In genomic region chr1:150579110-150579954, GRCh38 we compare ENCODE assay signal across 8 cellular contexts. TPM values are rescaled to one million over a fixed set of nuclear protein-coding genes. Genes with fewer than 3 reads are reported as not detected.
DNase-seq lines count a peak whose midpoint lies in the region; ATAC-seq, FAIRE-seq and TF ChIP-seq lines count a peak whose summit lies in the region.

Gene MCL1 (minus strand): TSS chr1:150579610. CDS start chr1:150579530, 80 bp downstream.

- peaks cover 55% of the 10 kb centered on the region for H3K36me3 Mint-ChIP-seq in dendritic cell treated with granulocyte-macrophage colony-stimulating factor and Interleukin-4, amounts not matched to agents 40 ng/mL and 50 ng/mL, for 4 days (ENCODE audit: low read depth)

- H3K27me3 ChIP-seq in HepG2 (ENCODE audit: control insufficient read depth in 1 of 2, insufficient read depth in 2 of 2, low read length in 2 of 2) = no peaks in the 10 kb centered on the region; a peak in 1 of 5 replicates

- 0 out of 2 replicates have a peak, but pooled peaks have one; percentile 6 for TF ChIP-seq CTCF in HepG2 (CRISPR knock-in tag; IDR thresholded peaks at IDR 0.05)

- H3K36me3 ChIP-seq in HepG2 (replicated peaks in 1 of 2; ENCODE audit: control insufficient read depth in 1 of 2, insufficient read depth in 2 of 2, low read length in 2 of 2) = peaks cover 0 to 37% of the 10 kb centered on the region in 2 experiments; a peak in 4 of 5 replicates

- H4K20me1 ChIP-seq in HepG2 (ENCODE audit: insufficient read depth, low read length) = peaks cover 48% of the 10 kb centered on the region

- ATAC-seq in GM19351 (IDR thresholded peaks at IDR 0.05; ENCODE audit: unreplicated experiment) = peak; percentile 86
- ATAC-seq in HG03520 (IDR thresholded peaks at IDR 0.05; ENCODE audit: unreplicated experiment) = peak; percentile 83
- ATAC-seq in HepG2 = peak; percentile 88

- H3K4me1 ChIP-seq in HepG2 (ENCODE audit: insufficient read depth, low read length) = peaks cover 38% of the 10 kb centered on the region

- peaks cover 36% of the 10 kb centered on the region for H3K4me1 Mint-ChIP-seq in dendritic cell treated with granulocyte-macrophage colony-stimulating factor and Interleukin-4, amounts not matched to agents 40 ng/mL and 50 ng/mL, for 4 days (ENCODE audit: low read depth)

- CTCF ChIA-PET in HepG2 (lab: Yijun Ruan, JAX; ENCODE audit: low intra/inter-chr PET ratio, low total read pairs) = interaction anchor here (1.2 kb wide), 1 partner anchor 42 kb away, joined by 5 read pairs; no protein-coding TSS in a partner anchor

- peak within 1 kb of the TSS; percentile 81 for H3K4me2 ChIP-seq in HepG2 (ENCODE audit: low read depth, low read length)

- peak within 1 kb of the TSS; percentile 92 for H3K27ac ChIP-seq in HepG2 (ENCODE audit: extremely low read length, insufficient read depth, low read length)

- peak within 1 kb of the TSS; percentile 93 to 96 (median 94) for H3K4me3 ChIP-seq in HepG2 (replicated peaks in 1 of 3; ENCODE audit: insufficient read depth in 1 of 3, low read depth in 2 of 3, low read length in 3 of 3)

- peak; percentile 95 to 99 for TF ChIP-seq POLR2A in HepG2 (IDR thresholded peaks at IDR 0.05; ENCODE audit: insufficient read depth in 1 of 2, low read depth in 2 of 2, low read length in 2 of 2)

- H3K9me3 ChIP-seq in HepG2 (ENCODE audit: low read length) = no peaks in the 10 kb centered on the region

- peak; percentile 4 for FAIRE-seq in HepG2 (lab: Jason Lieb, UNC)

- no TSS peak for BruUV-seq in HepG2 (replicated peaks; lab: Mats Ljungman, UMichigan)

- peak; percentile 42 to 95 (median 88) for DNase-seq in C1 segment of cervical spinal cord (lab: John Stamatoyannopoulos, UW)
- DNase-seq in NCI-H748 (lab: John Stamatoyannopoulos, UW; ENCODE audit: unreplicated experiment) = peak; percentile 98
- DNase-seq in activated CD4-positive, alpha-beta T cell treated with anti-CD3 and anti-CD28 coated beads, Interleukin-2, amount 50 U/mL, for 4 hours = peak; percentile 75 to 79
- DNase-seq in HepG2 (ENCODE audit: low spot score) = peak; percentile 93
- peak; percentile 74 to 76 for DNase-seq in stimulated activated CD4-positive, alpha-beta T cell treated with anti-CD3 and anti-CD28 coated beads, Interleukin-2, amount 100 ng/mL, for 48 hours

- peak within 1 kb of the TSS; percentile 94 for H3K9ac ChIP-seq in HepG2 (ENCODE audit: insufficient read depth, low read depth, low read length)

- H2AFZ ChIP-seq in HepG2 (ENCODE audit: low read length) = no peak within 1 kb of the TSS

- peak within 1 kb of the TSS; percentile 84 for H3K4me3 Mint-ChIP-seq in dendritic cell treated with granulocyte-macrophage colony-stimulating factor and Interleukin-4, amounts not matched to agents 40 ng/mL and 50 ng/mL, for 4 days

- H3K9me3 Mint-ChIP-seq in dendritic cell treated with granulocyte-macrophage colony-stimulating factor and Interleukin-4, amounts not matched to agents 40 ng/mL and 50 ng/mL, for 4 days = no peaks in the 10 kb centered on the region

- TF ChIP-seq RAD21 in HepG2 (CRISPR knock-in tag; IDR thresholded peaks at IDR 0.05) = peak; percentile 57

- in situ Hi-C loops in HepG2 (cut with HindIII; ENCODE audit: extremely low pct_ligation_motif_present, low pct_unique_long_range_greater_than_20kb) = no loop called here

- intact Hi-C loops in dendritic cell treated with granulocyte-macrophage colony-stimulating factor and Interleukin-4, amounts not matched to agents 40 ng/mL and 50 ng/mL, for 4 days (cut with micrococcal nuclease) = loop anchor here (1.0 to 2.0 kb wide), 3 partner anchors 19 to 41 kb away; no protein-coding TSS in a partner anchor
- intact Hi-C loops in HepG2 (cut with micrococcal nuclease; ENCODE audit: unreplicated experiment) = loop anchor here (2.0 to 5.0 kb wide), 2 partner anchors 33 to 41 kb away; no protein-coding TSS in a partner anchor

- H3K79me2 ChIP-seq in HepG2 (ENCODE audit: insufficient read depth, low read length) = peaks cover 57% of the 10 kb centered on the region

- no peak; a peak in 1 of 4 replicates for TF ChIP-seq EP300 in HepG2 (IDR thresholded peaks at IDR 0.05; ENCODE audit: low read depth in 2 of 2, low read length in 2 of 2)
- no peak for TF ChIP-seq EP300 in HepG2 (CRISPR knock-in tag; IDR thresholded peaks at IDR 0.05; ENCODE audit: borderline replicate concordance)

- no peaks in the 10 kb centered on the region for H3K27me3 Mint-ChIP-seq in dendritic cell treated with granulocyte-macrophage colony-stimulating factor and Interleukin-4, amounts not matched to agents 40 ng/mL and 50 ng/mL, for 4 days

- 3% methylated on average over 14 of the region's 94 CpGs for WGBS in HepG2 (ENCODE audit: low lambda C conversion rate)

- H3K27ac Mint-ChIP-seq in dendritic cell treated with granulocyte-macrophage colony-stimulating factor and Interleukin-4, amounts not matched to agents 40 ng/mL and 50 ng/mL, for 4 days = peak within 1 kb of the TSS; percentile 95

- POLR2A ChIA-PET in HepG2 (lab: Yijun Ruan, JAX) = interaction anchor here (0.7 to 11.9 kb wide), 32 partner anchors 10 to 434 kb away, joined by 3 to 469 read pairs (median 4); partner anchors contain the start of genes ADAMTSL4, ANXA9, CA14 and ENSA

TF ChIP-seq in HepG2, 621 proteins besides CTCF, POLR2A, EP300 and RAD21 (continues in another document):
- TF ChIP-seq ZNF883 (CRISPR knock-in tag; IDR thresholded peaks at IDR 0.05; ENCODE audit: not compliant biosample characterization) (peak; percentile 55), DR1 (CRISPR knock-in tag; IDR thresholded peaks at IDR 0.05) (peak; percentile 94), ZC3H13 (CRISPR knock-in tag; IDR thresholded peaks at IDR 0.05) (peak; percentile 28), MAFF (IDR thresholded peaks at IDR 0.05; ENCODE audit: low read depth, low read length) (no peak), TBX3 (IDR thresholded peaks at IDR 0.05; ENCODE audit: borderline replicate concordance) (0 out of 2 replicates have a peak, but pooled peaks have one; percentile 11), MTF1 (CRISPR knock-in tag; IDR thresholded peaks at IDR 0.05) (peak; percentile 99), ZFP62 (CRISPR knock-in tag; IDR thresholded peaks at IDR 0.05) (no peak), ZNF574 (CRISPR knock-in tag; IDR thresholded peaks at IDR 0.05) (peak; percentile 72), SOX5 (CRISPR knock-in tag; IDR thresholded peaks at IDR 0.05; ENCODE audit: borderline replicate concordance) (peak; percentile 40; the same call in 1 of the 2 replicates), ZBTB42 (CRISPR knock-in tag; IDR thresholded peaks at IDR 0.05) (no peak; the same call in 1 of the 2 replicates), ZNF713 (CRISPR knock-in tag; IDR thresholded peaks at IDR 0.05) (no peak), ZNF550 (CRISPR knock-in tag; IDR thresholded peaks at IDR 0.05; ENCODE audit: borderline replicate concordance) (no peak), KLF16 (CRISPR knock-in tag; IDR thresholded peaks at IDR 0.05) (peak in 1 of 2 experiments; percentile 92; a peak in 2 of 4 replicates), GATA4 (IDR thresholded peaks at IDR 0.05; ENCODE audit: borderline replicate concordance, low read depth) (peak; percentile 84)

RNA-seq across cellular contexts. Expression of gene MCL1, which starts in this region (rescaled TPM):
- total RNA-seq in HepG2 (2016; rRNA removed; fragmentation: Illumina TruSeq; extraction: Trizol) = 113 and 125 TPM in 2 replicates
- 16.3 and 19.0 TPM in 2 replicates for total RNA-seq in HepG2 (2016; cell fraction: cytosol; rRNA removed; fragmentation: Illumina TruSeq; extraction: Trizol; ENCODE audit: low read depth)
- total RNA-seq in HepG2 (2016; cell fraction: insoluble cytoplasmic fraction; rRNA removed; fragmentation: Illumina TruSeq; extraction: Trizol) = 108 and 127 TPM in 2 replicates
- total RNA-seq in HepG2 (2016; cell fraction: membrane; rRNA removed; fragmentation: Illumina TruSeq; extraction: Trizol) = 41.9 and 48.9 TPM in 2 replicates
- 150 and 151 TPM in 2 replicates for total RNA-seq in HepG2 (2016; cell fraction: nucleus; rRNA removed; fragmentation: Illumina TruSeq; extraction: Trizol)
- 69.5 and 70.6 TPM in 2 replicates for polyA plus RNA-seq in HepG2 (2011; rRNA removed)
- polyA plus RNA-seq in HepG2 (2011; cell fraction: cytosol; rRNA removed) = 40.6 and 51.3 TPM in 2 replicates
- polyA plus RNA-seq in HepG2 (2011; cell fraction: nucleus; rRNA removed) = 127 and 138 TPM in 2 replicates
- polyA plus RNA-seq in HepG2 (2012) = 59.5 and 80.1 TPM in 2 replicates
- polyA plus RNA-seq in HepG2 (2016; cell fraction: cytosol; fragmentation: Illumina TruSeq; extraction: Trizol; ENCODE audit: low read depth) = 5.6 and 6.4 TPM in 2 replicates
- 99.4 and 100.0 TPM in 2 replicates for polyA plus RNA-seq in HepG2 (2016; cell fraction: insoluble cytoplasmic fraction; fragmentation: Illumina TruSeq; extraction: Trizol; ENCODE audit: low read depth)
- 21.9 and 23.4 TPM in 2 replicates for polyA plus RNA-seq in HepG2 (2016; cell fraction: membrane; fragmentation: Illumina TruSeq; extraction: Trizol; ENCODE audit: low read depth)
- 207 and 216 TPM in 2 replicates for polyA plus RNA-seq in HepG2 (2016; cell fraction: nucleus; fragmentation: Illumina TruSeq; extraction: Trizol; ENCODE audit: insufficient read depth, low read depth)
- polyA minus RNA-seq in HepG2 (2011; rRNA and poly(A)+ RNA removed; ENCODE audit: low replicate concordance) = 65.4 and 90.8 TPM in 2 replicates
- polyA minus RNA-seq in HepG2 (2011; cell fraction: cytosol; rRNA and poly(A)+ RNA removed) = 72.9 and 73.2 TPM in 2 replicates
- 152 and 196 TPM in 2 replicates for polyA minus RNA-seq in HepG2 (2011; cell fraction: nucleus; rRNA and poly(A)+ RNA removed)

Comparison
In these comparisons a context has a peak if more than half of its experiments do, and no peak if none do; other contexts are left out.
1. Peak in every context shown above with its lines: DNase-seq, ATAC-seq, H3K4me3 ChIP-seq and H3K27ac ChIP-seq.